Comparison of ENCODE assay signal across 8 cellular contexts in genomic region chr9:70601000-70601929, GRCh38.
DNase-seq lines count a peak whose midpoint lies in the region; ATAC-seq and TF ChIP-seq lines count a peak whose summit lies in the region.

No MANE protein-coding gene starts in this region.

- peak; percentile 87 for DNase-seq in COR-L47 (lab: John Stamatoyannopoulos, UW)
- peak; percentile 94 for DNase-seq in NCI-H345 (lab: John Stamatoyannopoulos, UW)
- peak; percentile 96 for DNase-seq in choroid plexus epithelial cell (ENCODE audit: low read depth)
- peak; percentile 81 to 94 (median 89) for DNase-seq in right lobe of liver
- DNase-seq in thyroid gland = peak; percentile 98
- DNase-seq in ACHN = no peak
- no peak for DNase-seq in HEK293T (ENCODE audit: extremely low spot score)

- H3K4me1 ChIP-seq in right lobe of liver = peaks cover 0 to 8% (median 3%) of the 10 kb centered on the region in 4 donors
- H3K4me1 ChIP-seq in thyroid gland = peaks cover 14 to 30% of the 10 kb centered on the region in 2 donors

- H3K9me3 ChIP-seq in right lobe of liver (no peaks in the 10 kb centered on the region), thyroid gland (no peaks in the 10 kb centered on the region)

- H3K36me3 ChIP-seq in right lobe of liver (no peaks in the 10 kb centered on the region), thyroid gland (no peaks in the 10 kb centered on the region)

- CTCF ChIA-PET in HEK293T (lab: Yijun Ruan, JAX) = interaction anchor here (1.4 kb wide), 3 partner anchors 7 to 261 kb away, joined by 3 to 7 read pairs (median 5); no protein-coding TSS in a partner anchor

- TF ChIP-seq CTCF in choroid plexus epithelial cell (conservative IDR thresholded peaks at IDR 0.05; ENCODE audit: low read depth, low read length) = no peak
- TF ChIP-seq CTCF in right lobe of liver (IDR thresholded peaks at IDR 0.05) = no peak
- TF ChIP-seq CTCF in thyroid gland (IDR thresholded peaks at IDR 0.05) = no peak

- POLR2A ChIA-PET in HEK293T (lab: Yijun Ruan, JAX) = interaction anchor here (1.1 to 1.7 kb wide), 2 partner anchors 181 to 182 kb away, joined by 6 to 14 read pairs; no protein-coding TSS in a partner anchor

- no peaks in the 10 kb centered on the region for H3K27me3 ChIP-seq in right lobe of liver
- H3K27me3 ChIP-seq in thyroid gland = no peaks in the 10 kb centered on the region

- no peak for TF ChIP-seq POLR2A in right lobe of liver (IDR thresholded peaks at IDR 0.05)
- peak in 1 of 2 donors; percentile 17 for TF ChIP-seq POLR2A in thyroid gland (IDR thresholded peaks at IDR 0.05)

- H3K4me3 ChIP-seq in choroid plexus epithelial cell (ENCODE audit: low read depth, low read length) = peak overlapping the region; percentile 30
- H3K4me3 ChIP-seq in right lobe of liver = peak overlapping the region in 1 of 3 donors; percentile 3
- no peak overlapping the region for H3K4me3 ChIP-seq in thyroid gland (replicated peaks in 1 of 3)

- intact Hi-C loops in right lobe of liver (cut with DNase I) = loop anchor here in 1 of 2 donors (10.0 kb wide), 1 partner anchor 106 kb away; no protein-coding TSS in a partner anchor
- intact Hi-C loops in thyroid gland (cut with DNase I) = loop anchor here (5.0 to 10.0 kb wide), 2 partner anchors 186 to 249 kb away; partner anchors contain the start of gene KLF9

- in situ Hi-C loops in ACHN (cut with HindIII; ENCODE audit: low pct_ligation_motif_present, low pct_unique_long_range_greater_than_20kb, low sequenced_read_pairs) = loop anchor here (25.0 kb wide), 1 partner anchor 264 kb away; no protein-coding TSS in a partner anchor

- peak; percentile 80 to 88 (median 87) for ATAC-seq in right lobe of liver
- no peak for ATAC-seq in GM21737 (IDR thresholded peaks at IDR 0.05; ENCODE audit: unreplicated experiment)

- 23% methylated on average over 10 of the region's 30 CpGs for WGBS in right lobe of liver (ENCODE audit: insufficient coverage, low coverage, low lambda C conversion rate, missing lambda C conversion rate)
- 34 to 38% methylated on average over 26 to 29 of the region's 30 CpGs for WGBS in thyroid gland, 2 donors

- peak overlapping the region; percentile 10 to 68 (median 53) for H3K27ac ChIP-seq in right lobe of liver
- H3K27ac ChIP-seq in thyroid gland = peak overlapping the region; percentile 78 to 91 (median 87)

TF ChIP-seq in HEK293T, 16 proteins besides CTCF, POLR2A, EP300 and RAD21:
- TF ChIP-seq ELF4 (IDR thresholded peaks at IDR 0.05) = no peak
- TF ChIP-seq, protein P1, sequence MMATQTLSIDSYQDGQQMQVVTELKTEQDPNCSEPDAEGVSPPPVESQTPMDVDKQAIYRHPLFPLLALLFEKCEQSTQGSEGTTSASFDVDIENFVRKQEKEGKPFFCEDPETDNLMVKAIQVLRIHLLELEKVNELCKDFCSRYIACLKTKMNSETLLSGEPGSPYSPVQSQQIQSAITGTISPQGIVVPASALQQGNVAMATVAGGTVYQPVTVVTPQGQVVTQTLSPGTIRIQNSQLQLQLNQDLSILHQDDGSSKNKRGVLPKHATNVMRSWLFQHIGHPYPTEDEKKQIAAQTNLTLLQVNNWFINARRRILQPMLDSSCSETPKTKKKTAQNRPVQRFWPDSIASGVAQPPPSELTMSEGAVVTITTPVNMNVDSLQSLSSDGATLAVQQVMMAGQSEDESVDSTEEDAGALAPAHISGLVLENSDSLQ (IDR thresholded peaks at IDR 0.05) = no peak
- no peak for TF ChIP-seq FOXA1 (IDR thresholded peaks at IDR 0.05)
- TF ChIP-seq SUZ12 (IDR thresholded peaks at IDR 0.05) = no peak

Comparison
In these comparisons a context has a peak if more than half of its experiments do, and no peak if none do; other contexts are left out.
1. DNase-seq: peak in COR-L47 (single experiment), NCI-H345 (single experiment), choroid plexus epithelial cell (single experiment), right lobe of liver (3 of 3) and thyroid gland (2 of 2); none in ACHN (single experiment) and HEK293T (single experiment).